1 cellular context compared by ENCODE assay signal in genomic region chr2:169815849-169816248, GRCh38.
TF ChIP-seq lines count a peak whose summit lies in the region.

No MANE protein-coding gene starts in this region.

TF ChIP-seq in K562, 482 proteins besides CTCF, POLR2A, EP300 and RAD21:
- TF ChIP-seq PPARD (CRISPR knock-in tag; IDR thresholded peaks at IDR 0.05) (no peak), ATF3 (IDR thresholded peaks at IDR 0.05) (peak; percentile 68), ATF3 (CRISPR knock-in tag; conservative IDR thresholded peaks at IDR 0.05) (no peak), PKNOX1 (IDR thresholded peaks at IDR 0.05) (no peak), CEBPB (tag; IDR thresholded peaks at IDR 0.05) (peak; percentile 48), NCOR1 (IDR thresholded peaks at IDR 0.05) (no peak), WHSC1 (IDR thresholded peaks at IDR 0.05; ENCODE audit: low read length) (no peak), FOXA3 (CRISPR knock-in tag; conservative IDR thresholded peaks at IDR 0.05 in 1 of 2, IDR thresholded peaks at IDR 0.05 in 1 of 2) (peak; percentile 62 to 75; a peak in 2 of 4 replicates), ZNF764 (CRISPR knock-in tag; IDR thresholded peaks at IDR 0.05; ENCODE audit: low read depth) (no peak), CEBPG (CRISPR knock-in tag; IDR thresholded peaks at IDR 0.05) (no peak), CEBPG (tag; conservative IDR thresholded peaks at IDR 0.05 in 1 of 2, IDR thresholded peaks at IDR 0.05 in 1 of 2) (peak in 1 of 2 experiments; percentile 74; a peak in 1 of 4 replicates), SLC30A9 (CRISPR knock-in tag; IDR thresholded peaks at IDR 0.05) (no peak)
